ENCODE assay signal across 20 cellular contexts in the genomic region with DNA sequence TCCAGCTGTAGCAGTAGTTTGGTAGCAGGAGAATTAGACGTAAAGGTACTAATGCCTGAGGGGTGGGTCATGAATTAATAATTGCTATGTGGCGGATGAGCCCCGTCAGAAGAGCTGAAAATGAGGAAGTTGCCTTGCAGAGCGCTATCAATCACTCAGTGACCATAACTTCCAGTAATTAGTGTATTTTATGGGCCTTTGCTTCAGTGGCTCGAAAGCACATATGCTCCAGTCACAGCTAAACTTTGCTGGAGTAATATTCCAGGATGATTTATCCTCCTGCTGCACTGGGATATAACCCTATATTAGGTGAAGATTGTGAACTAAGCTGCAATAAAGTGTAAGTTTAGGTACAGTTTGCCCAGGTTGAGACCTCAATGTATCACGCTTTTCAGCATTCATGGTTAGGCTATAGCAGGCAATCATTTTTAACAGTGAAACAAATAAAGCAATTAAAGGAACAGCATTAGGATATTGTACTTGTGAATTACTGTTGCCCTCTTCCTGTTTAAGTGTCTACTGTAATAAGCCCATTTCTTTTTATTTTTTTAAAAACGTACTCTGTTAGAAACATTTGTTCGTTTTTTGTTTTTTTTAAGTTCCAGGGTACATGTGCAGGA.
DNase-seq lines count a peak whose midpoint lies in the region; ATAC-seq, FAIRE-seq and TF ChIP-seq lines count a peak whose summit lies in the region.
"Had no signal": no experiment of that assay in that cellular context is flagged by ENCODE, and none has a peak within 500 bp of the region (broad histone marks: within the 10 kb centered on the region; RNA-seq: fewer than 3 reads in every experiment).

No MANE protein-coding gene starts in this region.

- no peak for DNase-seq in GM12891 (ENCODE audit: insufficient read length, low spot score)
- peak; percentile 41 to 43 for DNase-seq in Kasumi-1 (lab: John Stamatoyannopoulos, UW)
- DNase-seq in OCI-M1 (lab: John Stamatoyannopoulos, UW): peak; percentile 75
- DNase-seq in memory B cell (ENCODE audit: low spot score in 2 of 2): no peak
- DNase-seq in HuH-7 (ENCODE audit: low spot score): no peak
- DNase-seq in D341Med (ENCODE audit: low spot score): no peak
- DNase-seq: activated T-cell treated with anti-CD3 and anti-CD28 coated beads, Interleukin-2, amount 50 U/mL, for 1 hour; effector memory CD4-positive, alpha-beta T cell; GOT3; mammary epithelial cell; NCI-H187; NCI-H774; sigmoid colon; stimulated activated CD4-positive, alpha-beta T cell treated with anti-CD3 and anti-CD28 coated beads, Interleukin-4, amount 100 ng/mL, for 4 hours; T-helper 9 cell; transverse colon had no signal

- peak; percentile 62 for ATAC-seq in memory B cell (ENCODE audit: low read depth)
- ATAC-seq in GM21619 (IDR thresholded peaks at IDR 0.05; ENCODE audit: unreplicated experiment): no peak
- ATAC-seq in GM18517 (IDR thresholded peaks at IDR 0.05; ENCODE audit: unreplicated experiment): no peak

- H3K4me1 Mint-ChIP-seq in memory B cell: peaks cover 5% of the 10 kb centered on the region

- H3K27me3 Mint-ChIP-seq in memory B cell: no peaks in the 10 kb centered on the region
- H3K27me3 Mint-ChIP-seq: activated naive CD8-positive, alpha-beta T cell had no signal

- no peak for TF ChIP-seq POLR2A in GM12891 (IDR thresholded peaks at IDR 0.05; ENCODE audit: low read depth, low read length)

- peaks cover 9% of the 10 kb centered on the region for H3K36me3 Mint-ChIP-seq in memory B cell

- H3K27ac Mint-ChIP-seq in memory B cell: no peak overlapping the region
- H3K27ac Mint-ChIP-seq: activated naive CD8-positive, alpha-beta T cell had no signal

- H3K4me3 Mint-ChIP-seq in memory B cell: no peak overlapping the region
- H3K4me3 Mint-ChIP-seq: activated naive CD8-positive, alpha-beta T cell had no signal

- no peaks in the 10 kb centered on the region for H3K9me3 Mint-ChIP-seq in memory B cell

- FAIRE-seq in GM12891 (lab: Jason Lieb, UNC): peak; percentile 72
- FAIRE-seq: bronchial epithelial cell had no signal

TF ChIP-seq in GM12891, 5 proteins besides CTCF, POLR2A, EP300 and RAD21:
- TF ChIP-seq TAF1 (IDR thresholded peaks at IDR 0.05; ENCODE audit: low read depth, low read length) (no peak), SPI1 (IDR thresholded peaks at IDR 0.05; ENCODE audit: low read depth, low read length) (peak; percentile 80), PAX5 (IDR thresholded peaks at IDR 0.05; ENCODE audit: insufficient read depth, low read length, severe bottlenecking) (no peak), POLR2AphosphoS5 (IDR thresholded peaks at IDR 0.05; ENCODE audit: low read depth, low read length) (no peak), POU2F2 (IDR thresholded peaks at IDR 0.05; ENCODE audit: low read depth, low read length) (no peak)

Comparison
In these comparisons a context has a peak if more than half of its experiments do, and no peak if none do; other contexts are left out.
1. DNase-seq: peak in Kasumi-1 (2 of 2) and OCI-M1 (single experiment); none in GM12891 (single experiment), memory B cell (0 of 2), HuH-7 (single experiment) and D341Med (single experiment).